ENCODE assay signal across 9 cellular contexts in the genomic region with DNA sequence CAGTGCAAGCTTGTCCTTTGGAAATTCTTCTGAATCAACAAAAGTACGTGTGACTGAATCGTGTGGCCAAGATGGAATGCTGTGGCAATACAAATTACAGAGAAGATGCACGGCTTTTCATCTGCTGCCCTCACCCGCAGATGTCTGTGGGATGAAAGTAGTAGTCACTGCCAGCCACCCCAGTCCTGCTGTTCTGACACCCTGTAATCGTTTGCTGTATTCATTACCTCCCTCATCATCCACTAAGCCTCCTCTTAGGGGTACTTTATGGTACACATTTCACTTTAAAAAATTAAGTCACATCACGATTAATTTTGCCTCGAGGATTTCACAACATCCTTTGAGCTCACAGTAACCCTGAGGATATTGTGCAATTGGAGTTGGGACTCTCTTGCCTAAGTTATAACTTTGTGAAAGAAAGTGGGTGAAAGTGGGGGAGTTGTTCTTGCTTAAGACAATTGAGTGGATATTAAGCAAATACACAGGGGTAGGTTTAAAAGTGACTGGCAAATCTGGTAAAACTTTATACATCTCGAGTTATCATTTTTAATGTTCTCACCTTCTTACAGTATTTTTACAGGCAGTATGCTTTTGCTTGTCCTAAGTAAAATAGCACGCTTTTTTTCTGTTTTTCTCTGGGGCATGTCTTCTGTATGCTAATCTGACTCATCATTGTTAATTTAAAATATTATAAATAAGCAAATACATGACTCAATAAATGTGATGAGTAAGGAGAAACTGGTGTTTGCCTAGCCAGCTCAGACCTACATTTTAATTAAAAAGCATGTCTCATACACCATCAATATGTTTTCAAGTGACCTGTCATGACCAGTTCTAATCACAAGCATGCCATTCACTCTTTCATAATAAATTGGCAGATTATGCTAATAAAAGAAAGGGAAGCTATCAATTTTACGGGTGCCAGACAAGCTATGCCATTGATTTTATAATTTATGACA.
DNase-seq lines count a peak whose midpoint lies in the region; ATAC-seq and TF ChIP-seq lines count a peak whose summit lies in the region.
"Had no signal": no experiment of that assay in that cellular context is flagged by ENCODE, and none has a peak within 500 bp of the region (broad histone marks: within the 10 kb centered on the region; RNA-seq: fewer than 3 reads in every experiment).

No MANE protein-coding gene starts in this region.

- DNase-seq in AG04449 (ENCODE audit: low read depth, low spot score) = peak; percentile 73
- peak; percentile 80 for DNase-seq in NCI-H226
- peak; percentile 89 for DNase-seq in dedifferentiated amniotic fluid mesenchymal stem cell (ENCODE audit: extremely low spot score)
- DNase-seq in myocyte (ENCODE audit: low read depth) = peak; percentile 87
- no peak for DNase-seq in NCI-H2107 treated with DMSO at 0.1 percent for 48 hours (lab: John Stamatoyannopoulos, UW; ENCODE audit: unreplicated experiment)
- DNase-seq in activated CD8-positive, alpha-beta T cell treated with anti-CD3 and anti-CD28 coated beads for 36 hours = no peak
- no peak for DNase-seq in NCI-H446 (lab: John Stamatoyannopoulos, UW)
- DNase-seq: DMS 273 treated with DMSO at 0.1 percent for 48 hours had no signal

- H3K4me3 Mint-ChIP-seq in activated CD8-positive, alpha-beta T cell treated with anti-CD3 and anti-CD28 coated beads for 36 hours = no peak overlapping the region

- CTCF ChIA-PET in AG04449 (lab: Yijun Ruan, JAX) = interaction anchor here (0.7 to 3.2 kb wide), 7 partner anchors 14 to 684 kb away, joined by 3 to 15 read pairs (median 6); no protein-coding TSS in a partner anchor
- CTCF ChIA-PET in activated CD8-positive, alpha-beta T cell treated with anti-CD3 and anti-CD28 coated beads for 36 hours (lab: Charles Lee) = no interaction called here

- ATAC-seq in activated CD8-positive, alpha-beta T cell treated with anti-CD3 and anti-CD28 coated beads for 36 hours = no peak
- no peak for ATAC-seq in HG03469 (IDR thresholded peaks at IDR 0.05; ENCODE audit: unreplicated experiment)

- intact Hi-C loops in activated CD8-positive, alpha-beta T cell treated with anti-CD3 and anti-CD28 coated beads for 36 hours (cut with micrococcal nuclease) = no loop called here

- H3K27ac Mint-ChIP-seq in activated CD8-positive, alpha-beta T cell treated with anti-CD3 and anti-CD28 coated beads for 36 hours = no peak overlapping the region

- peaks cover 5% of the 10 kb centered on the region for H3K27me3 Mint-ChIP-seq in activated CD8-positive, alpha-beta T cell treated with anti-CD3 and anti-CD28 coated beads for 36 hours

- TF ChIP-seq CTCF in AG04449 (IDR thresholded peaks at IDR 0.05; ENCODE audit: insufficient read depth, low read length, missing control alignments) = no peak
- TF ChIP-seq CTCF in activated CD8-positive, alpha-beta T cell treated with anti-CD3 and anti-CD28 coated beads for 36 hours (IDR thresholded peaks at IDR 0.05) = no peak

- H3K4me3 ChIP-seq in AG04449 (ENCODE audit: low read depth, low read length) = peak overlapping the region; percentile 19; the same call in 1 of the 2 replicates

- no peaks in the 10 kb centered on the region for H3K36me3 Mint-ChIP-seq in activated CD8-positive, alpha-beta T cell treated with anti-CD3 and anti-CD28 coated beads for 36 hours (ENCODE audit: low read depth)

- POLR2A ChIA-PET in AG04449 (lab: Yijun Ruan, JAX) = interaction anchor here (1.2 to 1.4 kb wide), 4 partner anchors 16 to 365 kb away, joined by 3 to 6 read pairs (median 4); no protein-coding TSS in a partner anchor
- POLR2A ChIA-PET in activated CD8-positive, alpha-beta T cell treated with anti-CD3 and anti-CD28 coated beads for 36 hours (lab: Charles Lee) = no interaction called here

- no peaks in the 10 kb centered on the region for H3K9me3 Mint-ChIP-seq in activated CD8-positive, alpha-beta T cell treated with anti-CD3 and anti-CD28 coated beads for 36 hours

- H3K4me1 Mint-ChIP-seq in activated CD8-positive, alpha-beta T cell treated with anti-CD3 and anti-CD28 coated beads for 36 hours (ENCODE audit: low read depth) = peaks cover 4% of the 10 kb centered on the region

Comparison
In these comparisons a context has a peak if more than half of its experiments do, and no peak if none do; other contexts are left out.
1. DNase-seq: peak in AG04449 (single experiment), NCI-H226 (single experiment), dedifferentiated amniotic fluid mesenchymal stem cell (single experiment) and myocyte (single experiment); none in NCI-H2107 treated with DMSO at 0.1 percent for 48 hours (single experiment), activated CD8-positive, alpha-beta T cell treated with anti-CD3 and anti-CD28 coated beads for 36 hours (single experiment) and NCI-H446 (0 of 2).